Comparison of ENCODE assay signal across 1 cellular context in genomic region chr2:219536425-219536824, GRCh38.
TF ChIP-seq lines count a peak whose summit lies in the region.

No MANE protein-coding gene starts in this region.

TF ChIP-seq in HepG2, 621 proteins besides CTCF, POLR2A, EP300 and RAD21:
- no peak for TF ChIP-seq FOSL1 (CRISPR knock-in tag; IDR thresholded peaks at IDR 0.05; ENCODE audit: borderline replicate concordance)
- TF ChIP-seq, protein P1, sequence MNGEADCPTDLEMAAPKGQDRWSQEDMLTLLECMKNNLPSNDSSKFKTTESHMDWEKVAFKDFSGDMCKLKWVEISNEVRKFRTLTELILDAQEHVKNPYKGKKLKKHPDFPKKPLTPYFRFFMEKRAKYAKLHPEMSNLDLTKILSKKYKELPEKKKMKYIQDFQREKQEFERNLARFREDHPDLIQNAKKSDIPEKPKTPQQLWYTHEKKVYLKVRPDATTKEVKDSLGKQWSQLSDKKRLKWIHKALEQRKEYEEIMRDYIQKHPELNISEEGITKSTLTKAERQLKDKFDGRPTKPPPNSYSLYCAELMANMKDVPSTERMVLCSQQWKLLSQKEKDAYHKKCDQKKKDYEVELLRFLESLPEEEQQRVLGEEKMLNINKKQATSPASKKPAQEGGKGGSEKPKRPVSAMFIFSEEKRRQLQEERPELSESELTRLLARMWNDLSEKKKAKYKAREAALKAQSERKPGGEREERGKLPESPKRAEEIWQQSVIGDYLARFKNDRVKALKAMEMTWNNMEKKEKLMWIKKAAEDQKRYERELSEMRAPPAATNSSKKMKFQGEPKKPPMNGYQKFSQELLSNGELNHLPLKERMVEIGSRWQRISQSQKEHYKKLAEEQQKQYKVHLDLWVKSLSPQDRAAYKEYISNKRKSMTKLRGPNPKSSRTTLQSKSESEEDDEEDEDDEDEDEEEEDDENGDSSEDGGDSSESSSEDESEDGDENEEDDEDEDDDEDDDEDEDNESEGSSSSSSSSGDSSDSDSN (CRISPR knock-in tag; IDR thresholded peaks at IDR 0.05): 0 out of 2 replicates have a peak, but pooled peaks have one; percentile 10
